13 cellular contexts compared by ENCODE assay signal in the genomic region with DNA sequence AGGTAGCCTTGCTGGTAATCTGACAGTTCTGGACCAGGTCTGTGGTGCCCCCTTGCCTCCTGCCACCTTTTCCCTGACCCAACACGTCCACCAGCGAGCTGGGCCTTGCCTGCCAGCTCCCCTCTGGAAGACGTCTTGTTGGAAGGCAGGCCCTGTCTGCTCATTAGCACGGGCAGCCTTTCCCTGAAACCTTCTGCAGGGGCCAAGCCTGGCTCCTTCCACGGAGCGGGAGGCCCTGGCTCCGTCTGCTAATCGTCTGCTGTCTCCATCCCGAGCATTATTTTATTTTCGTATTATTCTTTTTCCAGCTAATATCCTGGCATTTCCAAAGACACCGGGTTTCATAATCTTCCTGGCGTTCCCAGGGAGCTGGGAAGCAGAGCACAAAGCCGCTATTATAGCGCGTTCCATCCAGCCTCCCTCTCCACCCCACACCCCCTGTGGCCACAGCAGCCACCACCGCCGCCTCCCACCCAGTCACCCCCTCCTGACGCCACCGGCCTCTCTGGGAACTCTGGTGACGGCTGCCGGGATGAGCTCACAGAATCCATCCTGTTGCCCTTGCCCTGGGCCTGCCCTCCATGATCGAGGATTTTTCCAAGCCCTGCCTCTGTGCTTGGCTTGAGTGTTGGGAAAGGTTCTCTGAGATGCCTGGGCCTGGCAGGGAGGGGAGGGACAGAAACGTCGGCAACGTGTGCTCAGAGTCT.
DNase-seq lines count a peak whose midpoint lies in the region; ATAC-seq and TF ChIP-seq lines count a peak whose summit lies in the region.
"Had no signal": no experiment of that assay in that cellular context is flagged by ENCODE, and none has a peak within 500 bp of the region (broad histone marks: within the 10 kb centered on the region; RNA-seq: fewer than 3 reads in every experiment).

No MANE protein-coding gene starts in this region.

- H3K9me3 Mint-ChIP-seq in endodermal cell (no peaks in the 10 kb centered on the region), CD14-positive monocyte (no peaks in the 10 kb centered on the region)
- H3K9me3 Mint-ChIP-seq: nephron; stimulated activated naive CD8-positive, alpha-beta T cell treated with anti-CD3 and anti-CD28 coated beads, Interleukin-15, Interleukin-2, amounts not matched to agents 100 ng/mL and 50 ng/mL, for 24 hours had no signal

- ATAC-seq in gastrocnemius medialis (no peak), GM19023 (IDR thresholded peaks at IDR 0.05; ENCODE audit: unreplicated experiment) (no peak)

- H3K27me3 ChIP-seq in endodermal cell (ENCODE audit: control insufficient read depth, insufficient read depth, low read length, poor library complexity, severe bottlenecking), result no peaks in the 10 kb centered on the region
- no peaks in the 10 kb centered on the region for H3K27me3 ChIP-seq in gastrocnemius medialis

- H3K27ac ChIP-seq in endodermal cell (ENCODE audit: low read depth, low read length) (peak overlapping the region; percentile 6), gastrocnemius medialis (peak overlapping the region in 3 of 4 donors; percentile 29 to 54 (median 49))

- H3K4me1 ChIP-seq in endodermal cell (ENCODE audit: control insufficient read depth, insufficient read depth, low read length) (no peaks in the 10 kb centered on the region), gastrocnemius medialis (peaks cover 18 to 19% of the 10 kb centered on the region in 2 donors)

- H3K4me3 Mint-ChIP-seq in endodermal cell (no peak overlapping the region), CD14-positive monocyte (no peak overlapping the region)
- H3K4me3 Mint-ChIP-seq: nephron; stimulated activated naive CD8-positive, alpha-beta T cell treated with anti-CD3 and anti-CD28 coated beads, Interleukin-15, Interleukin-2, amounts not matched to agents 100 ng/mL and 50 ng/mL, for 24 hours had no signal

- no peak for TF ChIP-seq POLR2A in gastrocnemius medialis (IDR thresholded peaks at IDR 0.05)

- no peak overlapping the region for H3K9ac ChIP-seq in endodermal cell (ENCODE audit: extremely low read depth, low read length, poor library complexity, severe bottlenecking)

- in situ Hi-C loops in gastrocnemius medialis (cut with MboI; ENCODE audit: low sequenced_read_pairs in 4 of 4), result no loop called here

- TF ChIP-seq CTCF in endodermal cell (conservative IDR thresholded peaks at IDR 0.05) (no peak), gastrocnemius medialis (IDR thresholded peaks at IDR 0.05 in 4 of 5, conservative IDR thresholded peaks at IDR 0.05 in 1 of 5) (no peak), CD14-positive monocyte (IDR thresholded peaks at IDR 0.05) (no peak)

- intact Hi-C loops in gastrocnemius medialis (cut with DNase I; ENCODE audit: low total_unique reads) (no loop called here), CD14-positive monocyte (cut with micrococcal nuclease) (no loop called here)

- H3K4me1 Mint-ChIP-seq in endodermal cell (no peaks in the 10 kb centered on the region), CD14-positive monocyte (no peaks in the 10 kb centered on the region)
- H3K4me1 Mint-ChIP-seq: nephron had no signal

- DNase-seq in COLO829 (ENCODE audit: low spot score), result peak; percentile 92
- no peak for DNase-seq in endodermal cell
- peak; percentile 62 for DNase-seq in inferior parietal cortex (ENCODE audit: extremely low spot score)
- no peak for DNase-seq in gastrocnemius medialis
- no peak for DNase-seq in ecto neural progenitor cell (ENCODE audit: low spot score)
- no peak for DNase-seq in NCI-H1048 (lab: John Stamatoyannopoulos, UW)
- no peak for DNase-seq in CD14-positive monocyte (ENCODE audit: low spot score)
- DNase-seq: GF-D8; NCI-H1436; stimulated activated CD4-positive, alpha-beta T cell treated with anti-CD3 and anti-CD28 coated beads, Interleukin-1b, Interleukin-23, amount 100 ng/mL, for 48 hours had no signal

- no peaks in the 10 kb centered on the region for H3K9me3 ChIP-seq in endodermal cell (ENCODE audit: control insufficient read depth, low read length)
- H3K9me3 ChIP-seq in gastrocnemius medialis, result no peaks in the 10 kb centered on the region

- H3K4me3 ChIP-seq in endodermal cell (ENCODE audit: low read length) (no peak overlapping the region), gastrocnemius medialis (no peak overlapping the region)

- H3K27me3 Mint-ChIP-seq in endodermal cell (ENCODE audit: insufficient read depth), result no peaks in the 10 kb centered on the region
- H3K27me3 Mint-ChIP-seq in CD14-positive monocyte (ENCODE audit: low read depth in 3 of 3), result no peaks in the 10 kb centered on the region
- H3K27me3 Mint-ChIP-seq: stimulated activated naive CD8-positive, alpha-beta T cell treated with anti-CD3 and anti-CD28 coated beads, Interleukin-15, Interleukin-2, amounts not matched to agents 100 ng/mL and 50 ng/mL, for 24 hours had no signal

- H3K36me3 ChIP-seq in endodermal cell (ENCODE audit: control insufficient read depth, insufficient read depth, low read length), result no peaks in the 10 kb centered on the region
- peaks cover 0 to 41% of the 10 kb centered on the region in 2 donors for H3K36me3 ChIP-seq in gastrocnemius medialis

- WGBS in endodermal cell (ENCODE audit: insufficient coverage in 1 of 2, insufficient read length in 1 of 2), 2 experiments, result 87 to 91% methylated on average over 12 to 25 of the region's 25 CpGs

- H3K36me3 Mint-ChIP-seq in endodermal cell (ENCODE audit: low read depth), result no peaks in the 10 kb centered on the region
- peaks cover 86 to 91% of the 10 kb centered on the region in 2 donors for H3K36me3 Mint-ChIP-seq in CD14-positive monocyte

- H3K27ac Mint-ChIP-seq in endodermal cell (no peak overlapping the region), CD14-positive monocyte (no peak overlapping the region)
- H3K27ac Mint-ChIP-seq: nephron; stimulated activated naive CD8-positive, alpha-beta T cell treated with anti-CD3 and anti-CD28 coated beads, Interleukin-15, Interleukin-2, amounts not matched to agents 100 ng/mL and 50 ng/mL, for 24 hours had no signal

Comparison
In these comparisons a context has a peak if more than half of its experiments do, and no peak if none do; other contexts are left out.
1. DNase-seq: peak in COLO829 (single experiment) and inferior parietal cortex (single experiment); none in endodermal cell (single experiment), gastrocnemius medialis (0 of 2), ecto neural progenitor cell (single experiment), NCI-H1048 (single experiment) and CD14-positive monocyte (single experiment).